8 cellular contexts compared by ENCODE assay signal in genomic region chr1:204493145-204493881, GRCh38. TPM values are rescaled to one million over a fixed set of nuclear protein-coding genes. Genes with fewer than 3 reads are reported as not detected.
A peak's percentile ranks its signal among the peaks of the same experiment; 100 is the strongest.
DNase-seq lines count a peak whose midpoint lies in the region; ATAC-seq, FAIRE-seq and TF ChIP-seq lines count a peak whose summit lies in the region.

No MANE protein-coding gene starts in this region.

- in situ Hi-C loops in GM12878 (cut with MboI) = no loop called here

- WGBS in GM12878 (ENCODE audit: insufficient coverage, insufficient replicate concordance, low lambda C conversion rate, missing lambda C conversion rate) = 3% methylated on average over 11 of the region's 11 CpGs

- H3K27me3 ChIP-seq in GM12878 (replicated peaks in 1 of 2; ENCODE audit: control insufficient read depth in 2 of 2, insufficient read depth in 2 of 2, low read length in 1 of 2) = no peaks in the 10 kb centered on the region
- peaks cover 6% of the 10 kb centered on the region; the same call in 1 of the 2 replicates for H3K27me3 ChIP-seq in iPS-20b (ENCODE audit: insufficient read depth, low read length)

- TF ChIP-seq POLR2A in GM12878 (IDR thresholded peaks at IDR 0.05; ENCODE audit: low read depth, low read length) = no peak

- H2AFZ ChIP-seq in GM12878 (ENCODE audit: control insufficient read depth, low read depth, low read length) = peak overlapping the region; percentile 86

- no peak for TF ChIP-seq EP300 in GM12878 (IDR thresholded peaks at IDR 0.05; ENCODE audit: borderline replicate concordance in 1 of 2, control insufficient read depth in 1 of 2, low read depth in 2 of 2, low read length in 2 of 2)

- H3K4me1 ChIP-seq in GM12878 (ENCODE audit: control insufficient read depth, insufficient read depth, low read length) (peaks cover 18% of the 10 kb centered on the region), iPS-20b (ENCODE audit: insufficient read depth, low read length) (peaks cover 18% of the 10 kb centered on the region; the same call in 1 of the 2 replicates)

- peak overlapping the region; percentile 86 for H3K27ac ChIP-seq in GM12878 (ENCODE audit: control insufficient read depth, insufficient read depth)
- H3K27ac ChIP-seq in iPS-20b (ENCODE audit: low read length) = no peak overlapping the region
- peak overlapping the region; percentile 63 to 95 (median 87) for H3K27ac ChIP-seq in skin epidermis

- RAD21 ChIA-PET in GM12878 (lab: Charles Lee; ENCODE audit: unreplicated experiment) = interaction anchor here (0.9 to 13.5 kb wide), 16 partner anchors 8 to 83 kb away, joined by 3 to 441 read pairs (median 7); partner anchors contain the start of gene MDM4

- intact Hi-C loops in GM12878 (cut with micrococcal nuclease; ENCODE audit: unreplicated experiment) = no loop called here

- peaks cover 44% of the 10 kb centered on the region for H3K79me2 ChIP-seq in GM12878 (ENCODE audit: control insufficient read depth, insufficient read depth, low read length)

- H3K4me2 ChIP-seq in GM12878 (ENCODE audit: control insufficient read depth, insufficient read depth) = peak overlapping the region; percentile 99

- DNase-seq in NCI-H748 (lab: John Stamatoyannopoulos, UW; ENCODE audit: unreplicated experiment) = peak; percentile 46
- DNase-seq in NCI-H748 treated with DMSO at 0.1 percent for 48 hours (lab: John Stamatoyannopoulos, UW) = no peak
- peak; percentile 48 for DNase-seq in NCI-H345 (lab: John Stamatoyannopoulos, UW)
- DNase-seq in GM12878 (ENCODE audit: low read depth, low spot score) = no peak

- ATAC-seq in GM12878 (no peak; the same call in 2 of the 3 replicates), HG03097 (IDR thresholded peaks at IDR 0.05; ENCODE audit: low FRiP score, unreplicated experiment) (no peak), GM18502 (IDR thresholded peaks at IDR 0.05; ENCODE audit: poor library complexity, unreplicated experiment) (no peak)

- SMC1A ChIA-PET in GM12878 (lab: Charles Lee; ENCODE audit: uncharacterized antibody, unreplicated experiment) = interaction anchor here (0.6 to 19.3 kb wide), 19 partner anchors 7 to 657 kb away, joined by 3 to 939 read pairs (median 6); partner anchors contain the start of gene MDM4

- TF ChIP-seq RAD21 in GM12878 (IDR thresholded peaks at IDR 0.05; ENCODE audit: insufficient read depth, low read depth, low read length) = no peak

- no peak for TF ChIP-seq CTCF in GM12878 (IDR thresholded peaks at IDR 0.05 in 2 of 3, conservative IDR thresholded peaks at IDR 0.05 in 1 of 3; ENCODE audit: control insufficient read depth in 2 of 3, extremely low read depth in 1 of 3, insufficient read depth in 1 of 3, low read depth in 3 of 3, low read length in 3 of 3)

- POLR2A ChIA-PET in GM12878 (lab: Charles Lee) = interaction anchor here (0.9 to 6.1 kb wide), 17 partner anchors 8 to 83 kb away, joined by 3 to 81 read pairs (median 6); partner anchors contain the start of gene MDM4

- H3K36me3 ChIP-seq in GM12878 (ENCODE audit: control insufficient read depth in 2 of 2, insufficient read depth in 2 of 2, low read length in 1 of 2) = no peaks in the 10 kb centered on the region
- no peaks in the 10 kb centered on the region for H3K36me3 ChIP-seq in iPS-20b (ENCODE audit: insufficient read depth, low read depth, low read length)

- peak overlapping the region; percentile 92 for H3K4me3 ChIP-seq in GM12878
- peak overlapping the region; percentile 85 for H3K4me3 ChIP-seq in iPS-20b (ENCODE audit: low read length)
- H3K4me3 ChIP-seq in skin epidermis = peak overlapping the region; percentile 55 to 86 (median 75)

- H4K20me1 ChIP-seq in GM12878 (ENCODE audit: control insufficient read depth, insufficient read depth) = no peaks in the 10 kb centered on the region

- no peak for FAIRE-seq in GM12878 (lab: Jason Lieb, UNC)

- BruUV-seq in GM12878 (replicated peaks; lab: Mats Ljungman, UMichigan) = TSS peak; percentile 33

- H3K9ac ChIP-seq in GM12878 (ENCODE audit: control insufficient read depth, insufficient read depth, low read length) (peak overlapping the region; percentile 90), iPS-20b (ENCODE audit: low read depth, low read length) (peak overlapping the region; percentile 97; the same call in 1 of the 2 replicates)

- no peaks in the 10 kb centered on the region for H3K9me3 ChIP-seq in GM12878 (replicated peaks; ENCODE audit: control insufficient read depth, insufficient read depth, low read length)
- no peaks in the 10 kb centered on the region for H3K9me3 ChIP-seq in iPS-20b (ENCODE audit: insufficient read depth, low read depth, low read length)

- CTCF ChIA-PET in GM12878 (lab: Yijun Ruan, JAX) = interaction anchor here (0.9 to 39.0 kb wide), 10 partner anchors 11 to 314 kb away, joined by 3 to 2021 read pairs (median 8); partner anchors contain the start of gene MDM4

TF ChIP-seq in GM12878, 131 proteins besides CTCF, POLR2A, EP300 and RAD21:
- TF ChIP-seq CHD1 (IDR thresholded peaks at IDR 0.05; ENCODE audit: low read depth, low read length) (0 out of 2 replicates have a peak, but pooled peaks have one; percentile 6), ESRRA (IDR thresholded peaks at IDR 0.05; ENCODE audit: low read length) (no peak), HDGF (IDR thresholded peaks at IDR 0.05) (peak; percentile 76; the same call in 1 of the 2 replicates)

RNA-seq across cellular contexts. Expression of gene PIK3C2B, which starts 1.3 kb away (rescaled TPM):
- total RNA-seq in GM12878 (2013; cell fraction: nucleolus; rRNA removed) = 98.5 and 110 TPM in 2 replicates
- total RNA-seq in GM12878 (2014; rRNA removed) (13.9 and 16.3 TPM in 2 replicates), GM12878 (2014; rRNA removed; fragmentation: Illumina TruSeq; extraction: Trizol) (8.5 and 9.2 TPM in 2 replicates), GM12878 (2021) (33.5 and 38.1 TPM in 2 replicates)
- polyA plus RNA-seq in GM12878 (2011; ENCODE audit: low read depth) = 8.3 TPM
- polyA plus RNA-seq in GM12878 (2011; rRNA removed) (15.9 and 33.9 TPM in 2 replicates), GM12878 (2014; fragmentation: Illumina TruSeq; extraction: Trizol) (10.2 and 14.4 TPM in 2 replicates), GM12878 (2014; fragmentation: Nextera tagmentation; extraction: Ambion mirVana) (1 to 10 TPM; 2.2 to 5.0 TPM), GM12878 (2014; rRNA removed) (23.8 and 28.2 TPM in 2 replicates), GM12878 (2016; fragmentation: Nextera tagmentation; extraction: Ambion mirVana) (1 to 10 TPM; 6.0 to 8.2 TPM)
- 33.1 and 36.7 TPM in 2 replicates for polyA plus RNA-seq in GM12878 (2011; cell fraction: cytosol; rRNA removed)
- 55.9 and 60.7 TPM in 2 replicates for polyA plus RNA-seq in GM12878 (2011; cell fraction: nucleus; rRNA removed)
- polyA plus RNA-seq in GM12878 (2012) = 10.1 and 10.7 TPM in 2 replicates
- 69.9 and 86.4 TPM in 2 replicates for polyA minus RNA-seq in GM12878 (2011; rRNA and poly(A)+ RNA removed)
- 37.2 and 39.0 TPM in 2 replicates for polyA minus RNA-seq in GM12878 (2011; cell fraction: cytosol; rRNA and poly(A)+ RNA removed)
- polyA minus RNA-seq in GM12878 (2011; cell fraction: nucleus; rRNA and poly(A)+ RNA removed) = 38.8 and 80.3 TPM in 2 replicates

RNA-seq across cellular contexts. Expression of gene MDM4, which starts 22.9 kb away (rescaled TPM):
- total RNA-seq in GM12878 (2013; cell fraction: nucleolus; rRNA removed) = 590 and 594 TPM in 2 replicates
- total RNA-seq in GM12878 (2014; rRNA removed) = 36.8 and 43.9 TPM in 2 replicates
- 36.1 and 37.8 TPM in 2 replicates for total RNA-seq in GM12878 (2014; rRNA removed; fragmentation: Illumina TruSeq; extraction: Trizol)
- total RNA-seq in GM12878 (2021) = 54.5 and 64.5 TPM in 2 replicates
- 12.2 TPM for polyA plus RNA-seq in GM12878 (2011; ENCODE audit: low read depth)
- polyA plus RNA-seq in GM12878 (2011; rRNA removed) = 74.4 and 108 TPM in 2 replicates
- polyA plus RNA-seq in GM12878 (2011; cell fraction: cytosol; rRNA removed) = 22.1 and 23.4 TPM in 2 replicates
- 82.8 and 85.3 TPM in 2 replicates for polyA plus RNA-seq in GM12878 (2011; cell fraction: nucleus; rRNA removed)
- 17.2 and 22.3 TPM in 2 replicates for polyA plus RNA-seq in GM12878 (2012)
- 12.4 and 13.7 TPM in 2 replicates for polyA plus RNA-seq in GM12878 (2014; fragmentation: Illumina TruSeq; extraction: Trizol)
- polyA plus RNA-seq in GM12878 (2014; fragmentation: Nextera tagmentation; extraction: Ambion mirVana) = 10 to 100 TPM in 1 of 2 experiments, 1 to 10 TPM in 1; 2.5 to 11.5 TPM
- 20.5 and 20.6 TPM in 2 replicates for polyA plus RNA-seq in GM12878 (2014; rRNA removed)
- 10 to 100 TPM; 22.3 to 23.2 TPM for polyA plus RNA-seq in GM12878 (2016; fragmentation: Nextera tagmentation; extraction: Ambion mirVana)
- polyA minus RNA-seq in GM12878 (2011; rRNA and poly(A)+ RNA removed) = 148 and 214 TPM in 2 replicates
- 33.7 and 38.1 TPM in 2 replicates for polyA minus RNA-seq in GM12878 (2011; cell fraction: cytosol; rRNA and poly(A)+ RNA removed)
- 161 and 227 TPM in 2 replicates for polyA minus RNA-seq in GM12878 (2011; cell fraction: nucleus; rRNA and poly(A)+ RNA removed)

Comparison
In these comparisons a context has a peak if more than half of its experiments do, and no peak if none do; other contexts are left out.
1. DNase-seq: peak in NCI-H748 (single experiment) and NCI-H345 (single experiment); none in NCI-H748 treated with DMSO at 0.1 percent for 48 hours (single experiment) and GM12878 (single experiment).
2. Peak in every context shown above with its lines, with median percentiles within 50 percentile points of each other: H3K4me3 ChIP-seq.